1 cellular context compared by ENCODE assay signal in genomic region chr19:19656451-19657396, GRCh38.
TF ChIP-seq lines count a peak whose summit lies in the region.

No MANE protein-coding gene starts in this region.

TF ChIP-seq in K562, 482 proteins besides CTCF, POLR2A, EP300 and RAD21:
- TF ChIP-seq CCAR2 (IDR thresholded peaks at IDR 0.05; ENCODE audit: low read depth, low read length) (no peak), CREM (IDR thresholded peaks at IDR 0.05; ENCODE audit: low read depth) (no peak), GATAD2B (IDR thresholded peaks at IDR 0.05; ENCODE audit: borderline replicate concordance) (no peak), ZFP30 (CRISPR knock-in tag; IDR thresholded peaks at IDR 0.05; ENCODE audit: borderline replicate concordance) (no peak), PKNOX1 (IDR thresholded peaks at IDR 0.05) (no peak), CBX3 (IDR thresholded peaks at IDR 0.05; ENCODE audit: borderline replicate concordance in 1 of 2, low read length in 2 of 2) (no peak), RBFOX2 (IDR thresholded peaks at IDR 0.05; ENCODE audit: low read depth, low read length) (peak; percentile 43; the same call in 1 of the 2 replicates), ZSCAN29 (IDR thresholded peaks at IDR 0.05) (no peak), ETV1 (tag; conservative IDR thresholded peaks at IDR 0.05; ENCODE audit: low read depth) (no peak), POLR2G (IDR thresholded peaks at IDR 0.05; ENCODE audit: low read depth, low read length) (0 out of 2 replicates have a peak, but pooled peaks have one; percentile 11), ATF1 (CRISPR knock-in tag; IDR thresholded peaks at IDR 0.05) (no peak), ATF1 (tag; IDR thresholded peaks at IDR 0.05) (no peak), SRSF1 (IDR thresholded peaks at IDR 0.05; ENCODE audit: low read depth, low read length) (no peak), THAP7 (CRISPR knock-in tag; IDR thresholded peaks at IDR 0.05) (no peak), ARHGAP35 (IDR thresholded peaks at IDR 0.05; ENCODE audit: partially characterized antibody) (no peak), BDP1 (IDR thresholded peaks at IDR 0.05; ENCODE audit: insufficient read depth, insufficient read length) (no peak)
